Comparison of ENCODE assay signal across 2 cellular contexts in the genomic region with DNA sequence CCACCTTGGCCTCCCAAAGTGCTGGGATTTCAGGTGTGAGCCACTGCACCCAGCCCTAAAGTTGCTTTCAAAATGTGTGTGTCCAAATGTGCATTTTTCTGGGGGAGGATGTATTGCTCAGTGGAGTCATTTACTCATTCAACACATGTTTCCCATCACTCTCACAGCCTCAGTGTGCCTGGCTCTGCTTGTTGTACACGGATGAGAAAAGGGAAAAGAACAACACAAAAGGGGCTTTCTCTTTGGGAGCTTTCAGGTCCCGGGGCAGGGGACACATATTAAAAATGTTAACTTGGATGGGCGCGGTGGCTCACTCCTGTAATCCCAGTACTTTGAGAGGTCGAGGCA.
TF ChIP-seq lines count a peak whose summit lies in the region.

No MANE protein-coding gene starts in this region.

TF ChIP-seq in HEK293, 187 proteins besides CTCF, POLR2A, EP300 and RAD21:
- TF ChIP-seq ZNF341 (tag by site-specific recombination; IDR thresholded peaks at IDR 0.05; ENCODE audit: low read depth) (no peak), SCRT1 (tag by site-specific recombination; IDR thresholded peaks at IDR 0.05; ENCODE audit: borderline replicate concordance) (peak; percentile 6; the same call in 1 of the 2 replicates)

TF ChIP-seq in K562, 482 proteins besides CTCF, POLR2A, EP300 and RAD21:
- no peak for TF ChIP-seq RFX5 (IDR thresholded peaks at IDR 0.05; ENCODE audit: low read depth, low read length)
- 0 out of 2 replicates have a peak, but pooled peaks have one; percentile 5 for TF ChIP-seq ZNF121 (CRISPR knock-in tag; conservative IDR thresholded peaks at IDR 0.05)
TF ChIP-seq in K562: peak in this region for 1.
